23 cellular contexts compared by ENCODE assay signal in genomic region chr15:78222745-78223395, GRCh38. TPM values are rescaled to one million over a fixed set of nuclear protein-coding genes. Genes with fewer than 3 reads are reported as not detected.
DNase-seq lines count a peak whose midpoint lies in the region; ATAC-seq, FAIRE-seq and TF ChIP-seq lines count a peak whose summit lies in the region.
"Had no signal": no experiment of that assay in that cellular context is flagged by ENCODE, and none has a peak within 500 bp of the region (broad histone marks: within the 10 kb centered on the region; RNA-seq: fewer than 3 reads in every experiment).

No MANE protein-coding gene starts in this region.

- TF ChIP-seq EP300 in K562 (IDR thresholded peaks at IDR 0.05; ENCODE audit: low read length) = no peak

- H3K27ac ChIP-seq in K562 (ENCODE audit: extremely low read depth, low read depth, low read length) = no peak overlapping the region
- H3K27ac ChIP-seq in smooth muscle cell (ENCODE audit: low read depth) = peak overlapping the region; percentile 58
- H3K27ac ChIP-seq: SK-N-MC had no signal

- H3K4me1 ChIP-seq in K562 (replicated peaks in 1 of 2; ENCODE audit: control insufficient read depth in 2 of 2, insufficient read depth in 2 of 2, low read length in 2 of 2) (no peaks in the 10 kb centered on the region), smooth muscle cell (ENCODE audit: low read depth) (no peaks in the 10 kb centered on the region)

- H2AFZ ChIP-seq in K562 (ENCODE audit: low read depth, low read length) = no peak overlapping the region
- no peak overlapping the region for H2AFZ ChIP-seq in smooth muscle cell (ENCODE audit: low read depth)

- no peaks in the 10 kb centered on the region; the same call in 1 of the 2 replicates for H3K9me3 ChIP-seq in K562 (replicated peaks; ENCODE audit: control insufficient read depth, insufficient read depth, low read depth, low read length)
- no peaks in the 10 kb centered on the region for H3K9me3 ChIP-seq in smooth muscle cell (replicated peaks; ENCODE audit: low read depth)

- intact Hi-C loops in Right ventricle myocardium inferior (cut with DNase I) = loop anchor here (2.0 kb wide), 1 partner anchor 20 kb away; no protein-coding TSS in a partner anchor
- intact Hi-C loops in cardiac septum (cut with DNase I) = no loop called here
- intact Hi-C loops in K562 (cut with micrococcal nuclease) = no loop called here
- intact Hi-C loops in left cardiac atrium (cut with DNase I) = no loop called here

- POLR2A ChIA-PET in K562 (lab: Yijun Ruan, JAX) = interaction anchor here (1.0 kb wide), 1 partner anchor 8 kb away, joined by 3 read pairs; no protein-coding TSS in a partner anchor

- H4K20me1 ChIP-seq in K562 (replicated peaks; ENCODE audit: control insufficient read depth, insufficient read depth, low read length) = no peaks in the 10 kb centered on the region
- H4K20me1 ChIP-seq in smooth muscle cell (ENCODE audit: low read depth) = no peaks in the 10 kb centered on the region

- CTCF ChIA-PET in K562 (lab: Yijun Ruan, JAX; ENCODE audit: low intra/inter-chr PET ratio) = no interaction called here

- ATAC-seq in Right ventricle myocardium inferior = peak; percentile 74
- no peak for ATAC-seq in K562
- peak; percentile 73 to 76 for ATAC-seq in left cardiac atrium
- ATAC-seq: HCT116 had no signal

- no peaks in the 10 kb centered on the region for H3F3A ChIP-seq in smooth muscle cell (ENCODE audit: low read depth)

- 70% methylated on average over 5 of the region's 5 CpGs for WGBS in K562 (ENCODE audit: insufficient coverage, low coverage, missing lambda C conversion rate)
- 100% methylated on average over 5 of the region's 5 CpGs for WGBS in smooth muscle cell (ENCODE audit: low lambda C conversion rate)

- H3K79me2 ChIP-seq in K562 (ENCODE audit: control insufficient read depth, insufficient read depth, low read length) (no peaks in the 10 kb centered on the region), smooth muscle cell (ENCODE audit: low read depth) (no peaks in the 10 kb centered on the region)

- H3K4me2 ChIP-seq in K562 (ENCODE audit: insufficient read depth, low read length) (no peak overlapping the region), smooth muscle cell (no peak overlapping the region)

- H3K36me3 ChIP-seq in K562 (ENCODE audit: control insufficient read depth, insufficient read depth, low read length) (no peaks in the 10 kb centered on the region), smooth muscle cell (ENCODE audit: low read depth) (no peaks in the 10 kb centered on the region)
- H3K36me3 ChIP-seq: MG63 had no signal

- in situ Hi-C loops in K562 (cut with MboI) = no loop called here

- TF ChIP-seq RAD21 in K562 (CRISPR knock-in tag; conservative IDR thresholded peaks at IDR 0.05 in 1 of 2, IDR thresholded peaks at IDR 0.05 in 1 of 2) = no peak

- DNase-seq in Right ventricle myocardium inferior (ENCODE audit: missing footprints) (no peak), cardiac septum (ENCODE audit: low spot score) (no peak), K562 (ENCODE audit: extremely low read depth in 1 of 4, low spot score in 3 of 4) (no peak), left cardiac atrium (no peak), smooth muscle cell (lab: John Stamatoyannopoulos, UW; ENCODE audit: unreplicated experiment) (no peak), cortex of kidney (lab: John Stamatoyannopoulos, UW) (no peak), inferior parietal cortex (ENCODE audit: extremely low spot score) (no peak)
- no peak for DNase-seq in stimulated activated CD4-positive, alpha-beta T cell treated with anti-CD3 and anti-CD28 coated beads, Interleukin-12 subunit alpha, Interleukin-12 subunit beta, amount 100 ng/mL, for 4 hours
- DNase-seq: EL, GF-D8, GOT3, MG63, NCI-H1417 treated with DMSO at 0.1 percent for 48 hours, NCI-H187 treated with DMSO at 0.1 percent for 48 hours, NCI-H2107, NCI-H226, SHP77 treated with DMSO at 0.1 percent for 48 hours had no signal

- no peaks in the 10 kb centered on the region for H3K9me1 ChIP-seq in K562 (ENCODE audit: control insufficient read depth, insufficient read depth, low read length)

- TF ChIP-seq CTCF in K562 (IDR thresholded peaks at IDR 0.05 in 2 of 3, conservative IDR thresholded peaks at IDR 0.05 in 1 of 3; ENCODE audit: insufficient read depth in 2 of 3, low read depth in 1 of 3, low read length in 3 of 3) (no peak), smooth muscle cell (IDR thresholded peaks at IDR 0.05; ENCODE audit: borderline replicate concordance, insufficient read depth, poor library complexity, severe bottlenecking) (no peak)

- H3K4me3 ChIP-seq in K562 = no peak overlapping the region
- no peak overlapping the region for H3K4me3 ChIP-seq in smooth muscle cell
- H3K4me3 ChIP-seq: MG63, SK-N-MC had no signal

- no TSS peak for BruUV-seq in K562 (replicated peaks; lab: Mats Ljungman, UMichigan)

- peaks cover 0 to 2% of the 10 kb centered on the region in 2 experiments; a peak in 3 of 5 replicates for H3K27me3 ChIP-seq in K562 (ENCODE audit: control insufficient read depth in 2 of 2, insufficient read depth in 2 of 2, low read length in 2 of 2)
- H3K27me3 ChIP-seq in smooth muscle cell (ENCODE audit: low read depth) = no peaks in the 10 kb centered on the region
- H3K27me3 ChIP-seq: MG63 had no signal

- FAIRE-seq in K562 (lab: Jason Lieb, UNC) = no peak
- FAIRE-seq: A204.1, GM19239 had no signal

- H3K9ac ChIP-seq in K562 (ENCODE audit: insufficient read depth in 1 of 2, low read depth in 2 of 2, low read length in 2 of 2) = no peak overlapping the region
- no peak overlapping the region for H3K9ac ChIP-seq in smooth muscle cell (ENCODE audit: low read depth)

- TF ChIP-seq POLR2A in K562 (conservative IDR thresholded peaks at IDR 0.05) = no peak

TF ChIP-seq in K562, 482 proteins besides CTCF, POLR2A, EP300 and RAD21 (continues in another document):
- TF ChIP-seq ZNF398 (CRISPR knock-in tag; IDR thresholded peaks at IDR 0.05) = no peak
- TF ChIP-seq POLR2AphosphoS2 (IDR thresholded peaks at IDR 0.05; ENCODE audit: low read length) = no peak

RNA-seq across cellular contexts. Expression of gene ACSBG1, which starts 11.5 kb away (rescaled TPM):
- total RNA-seq in Right ventricle myocardium inferior (0.14 TPM), cardiac septum (not detected), K562 (2014; rRNA removed) (2.5 and 3.3 TPM in 2 replicates), K562 (2014; rRNA removed; fragmentation: Illumina TruSeq; extraction: Trizol) (3.1 and 3.7 TPM in 2 replicates), K562 (2015; rRNA removed; fragmentation: Illumina TruSeq; extraction: Trizol) (0.83 TPM in 2 replicates), K562 (2021) (2.6 and 3.3 TPM in 2 replicates), left cardiac atrium (under 1 TPM; 0.29 to 0.32 TPM), smooth muscle cell (under 0.01 TPM in 1 of 2 replicates, not detected in the other)
- total RNA-seq in K562 (2011; cell fraction: chromatin; rRNA removed; ENCODE audit: low replicate concordance) = 9.2 and 9.5 TPM in 2 replicates
- 5.3 and 7.0 TPM in 2 replicates for total RNA-seq in K562 (2011; cell fraction: nucleolus; rRNA removed)
- total RNA-seq in K562 (2011; cell fraction: nucleoplasm; rRNA removed) = 7.6 and 8.9 TPM in 2 replicates
- polyA plus RNA-seq in K562 (2011; rRNA removed) (1.2 and 2.0 TPM in 2 replicates), K562 (2014; fragmentation: Illumina TruSeq; extraction: Trizol) (4.8 and 6.4 TPM in 2 replicates), K562 (2014; fragmentation: Nextera tagmentation; extraction: Ambion mirVana) (under 1 TPM; 0.36 to 0.75 TPM), K562 (2014; rRNA removed) (4.6 and 5.0 TPM in 2 replicates), smooth muscle cell (0.22 TPM in 1 of 2 replicates, not detected in the other)
- 1.9 and 4.0 TPM in 2 replicates for polyA plus RNA-seq in K562 (2011; cell fraction: cytosol; rRNA removed)
- 3.7 and 12.6 TPM in 2 replicates for polyA plus RNA-seq in K562 (2011; cell fraction: nucleus; rRNA removed)
- 1.3 and 1.4 TPM in 2 replicates for polyA plus RNA-seq in K562 (2012)
- polyA minus RNA-seq in K562 (2011; rRNA and poly(A)+ RNA removed) = 0.72 and 3.4 TPM in 2 replicates
- polyA minus RNA-seq in K562 (2011; cell fraction: cytosol; rRNA and poly(A)+ RNA removed) = 1.1 TPM in 1 of 2 replicates, not detected in the other
- 3.0 and 5.5 TPM in 2 replicates for polyA minus RNA-seq in K562 (2011; cell fraction: nucleus; rRNA and poly(A)+ RNA removed)
- polyA plus RNA-seq: CD14-positive monocyte had no signal

RNA-seq across cellular contexts. Expression of gene DNAJA4, which starts 41.5 kb away (rescaled TPM):
- 125 TPM for total RNA-seq in Right ventricle myocardium inferior
- 150 TPM for total RNA-seq in cardiac septum
- total RNA-seq in K562 (2011; cell fraction: chromatin; rRNA removed; ENCODE audit: low replicate concordance) = 0.12 and 0.23 TPM in 2 replicates
- 0.33 TPM in 1 of 2 replicates, not detected in the other for total RNA-seq in K562 (2011; cell fraction: nucleolus; rRNA removed)
- total RNA-seq in K562 (2011; cell fraction: nucleoplasm; rRNA removed) = 0.15 TPM in 1 of 2 replicates, not detected in the other
- total RNA-seq in K562 (2014; rRNA removed) = not detected in 2 replicates
- total RNA-seq in K562 (2014; rRNA removed; fragmentation: Illumina TruSeq; extraction: Trizol) = 0.11 TPM in 1 of 2 replicates, not detected in the other
- 0.08 TPM in 1 of 2 replicates, not detected in the other for total RNA-seq in K562 (2015; rRNA removed; fragmentation: Illumina TruSeq; extraction: Trizol)
- 0.16 and 0.25 TPM in 2 replicates for total RNA-seq in K562 (2021)
- polyA plus RNA-seq in K562 (2011; rRNA removed) = 0.05 and 0.15 TPM in 2 replicates
- 0.03 TPM in 1 of 2 replicates, not detected in the other for polyA plus RNA-seq in K562 (2011; cell fraction: cytosol; rRNA removed)
- 0.28 and 0.50 TPM in 2 replicates for polyA plus RNA-seq in K562 (2011; cell fraction: nucleus; rRNA removed)
- polyA plus RNA-seq in K562 (2012) = 0.33 and 0.56 TPM in 2 replicates
- not detected in 2 replicates for polyA plus RNA-seq in K562 (2014; fragmentation: Illumina TruSeq; extraction: Trizol)
- 1 to 10 TPM in 1 of 2 experiments, under 1 TPM in 1; 0.56 to 1.0 TPM for polyA plus RNA-seq in K562 (2014; fragmentation: Nextera tagmentation; extraction: Ambion mirVana)
- polyA plus RNA-seq in K562 (2014; rRNA removed) = 0.09 TPM in 1 of 2 replicates, not detected in the other
- 0.21 TPM in 1 of 2 replicates, not detected in the other for polyA minus RNA-seq in K562 (2011; rRNA and poly(A)+ RNA removed)
- 1.1 and 3.1 TPM in 2 replicates for polyA minus RNA-seq in K562 (2011; cell fraction: cytosol; rRNA and poly(A)+ RNA removed)
- polyA minus RNA-seq in K562 (2011; cell fraction: nucleus; rRNA and poly(A)+ RNA removed) = 0.11 and 0.40 TPM in 2 replicates
- 100 to 1,000 TPM; 116 to 171 TPM for total RNA-seq in left cardiac atrium
- 2.7 and 3.2 TPM in 2 replicates for total RNA-seq in smooth muscle cell
- polyA plus RNA-seq in smooth muscle cell = 4.0 and 5.8 TPM in 2 replicates
- total RNA-seq: LHCN-M2 had no signal

Comparison
In these comparisons a context has a peak if more than half of its experiments do, and no peak if none do; other contexts are left out.
1. RNA of gene DNAJA4, which starts 41.5 kb away (total RNA-seq): 116 to 171 TPM in left cardiac atrium, 150 TPM in cardiac septum (single experiment) and 125 TPM in Right ventricle myocardium inferior (single experiment); 2.7 to 3.2 TPM in smooth muscle cell and 0.08 to 0.33 TPM in K562; every median in the first group is over 10 times any median in the second.